ENCODE assay signal across 10 cellular contexts in the genomic region with DNA sequence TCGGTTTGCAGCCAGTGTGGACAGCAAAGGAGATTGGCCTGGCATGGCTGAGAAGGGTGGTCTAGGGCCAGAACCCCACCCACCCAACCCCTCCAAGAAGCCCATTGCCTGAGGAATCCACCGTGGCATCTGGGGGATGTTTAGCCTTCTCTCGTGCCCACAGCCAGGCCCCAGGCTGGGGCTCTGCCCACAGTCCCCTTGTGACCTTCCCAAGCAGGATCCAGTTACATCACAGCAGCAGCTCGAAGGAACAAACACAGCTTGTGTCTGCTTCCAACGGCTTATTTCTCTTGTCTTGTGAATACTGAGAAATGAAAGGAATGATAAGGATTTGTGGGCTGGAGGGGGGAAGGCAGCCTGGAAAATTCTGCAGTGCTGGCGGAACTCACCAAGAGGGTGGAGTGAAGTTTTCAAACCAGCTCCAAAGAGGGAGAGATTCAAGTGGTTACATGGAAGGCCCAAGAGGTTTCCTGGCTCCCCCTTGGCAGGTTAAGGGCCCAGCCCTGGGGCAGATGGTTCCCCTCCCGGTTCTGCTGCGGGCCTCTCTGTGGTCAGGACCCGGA.
DNase-seq lines count a peak whose midpoint lies in the region; ATAC-seq and TF ChIP-seq lines count a peak whose summit lies in the region.
"Had no signal": no experiment of that assay in that cellular context is flagged by ENCODE, and none has a peak within 500 bp of the region (broad histone marks: within the 10 kb centered on the region; RNA-seq: fewer than 3 reads in every experiment).

No MANE protein-coding gene starts in this region.

- no peak overlapping the region for H3K4me3 ChIP-seq in Panc1 (ENCODE audit: low read depth in 2 of 2, low read length in 2 of 2)
- no peak overlapping the region for H3K4me3 ChIP-seq in fibroblast of villous mesenchyme (ENCODE audit: low read depth, low read length)

- no TSS peak for BruUV-seq in Panc1 (replicated peaks; lab: Mats Ljungman, UMichigan)

- no peak for TF ChIP-seq CTCF in AG09319 (IDR thresholded peaks at IDR 0.05; ENCODE audit: low read depth, low read length)
- no peak for TF ChIP-seq CTCF in Panc1 (IDR thresholded peaks at IDR 0.05)
- TF ChIP-seq CTCF in fibroblast of villous mesenchyme (IDR thresholded peaks at IDR 0.05; ENCODE audit: insufficient read depth, low read depth, low read length): no peak
- TF ChIP-seq CTCF in osteocyte (IDR thresholded peaks at IDR 0.05): no peak

- in situ Hi-C loops in Panc1 (cut with HindIII; ENCODE audit: low pct_unique_long_range_greater_than_20kb, low sequenced_read_pairs): no loop called here

- peak; percentile 64 for ATAC-seq in Panc1
- ATAC-seq in HG03378 (IDR thresholded peaks at IDR 0.05; ENCODE audit: unreplicated experiment): no peak

- peak; percentile 90 for DNase-seq in AG09319 (ENCODE audit: extremely low read depth, low read depth)
- DNase-seq in Panc1 (ENCODE audit: low read depth, low spot score): no peak
- peak; percentile 97 for DNase-seq in fibroblast of villous mesenchyme (ENCODE audit: low read depth)
- DNase-seq in osteocyte (ENCODE audit: extremely low spot score, unreplicated experiment): no peak
- DNase-seq in NCI-H1436 (lab: John Stamatoyannopoulos, UW): no peak
- no peak for DNase-seq in stimulated activated CD4-positive, alpha-beta T cell treated with anti-CD3 and anti-CD28 coated beads, Interleukin-4, amount 100 ng/mL, for 24 hours
- no peak for DNase-seq in NCI-H1105 (lab: John Stamatoyannopoulos, UW)
- DNase-seq: glutamatergic neuron; stimulated activated CD8-positive, alpha-beta memory T cell treated with anti-CD3 and anti-CD28 coated beads, Interleukin-4, amount 100 ng/mL, for 48 hours had no signal

- peaks cover 62% of the 10 kb centered on the region for H3K4me1 Mint-ChIP-seq in osteocyte (ENCODE audit: unreplicated experiment)

- no peaks in the 10 kb centered on the region for H3K36me3 ChIP-seq in Panc1 (ENCODE audit: control insufficient read depth, insufficient read depth, low read length)

- peaks cover 26% of the 10 kb centered on the region for H3K4me1 ChIP-seq in Panc1 (ENCODE audit: control insufficient read depth, insufficient read depth, low read length)

- H3K9me3 ChIP-seq in Panc1 (ENCODE audit: control insufficient read depth, insufficient read depth, low read depth, low read length): no peaks in the 10 kb centered on the region

- peak overlapping the region; percentile 47 for H3K4me3 Mint-ChIP-seq in osteocyte (ENCODE audit: unreplicated experiment)

- CTCF ChIA-PET in Panc1 (lab: Charles Lee): interaction anchor here (0.6 to 0.9 kb wide), 2 partner anchors 19 to 50 kb away, joined by 3 to 5 read pairs; no protein-coding TSS in a partner anchor

- H3K9me3 Mint-ChIP-seq in osteocyte (ENCODE audit: unreplicated experiment): no peaks in the 10 kb centered on the region

- peak overlapping the region; percentile 91 for H3K27ac ChIP-seq in Panc1 (ENCODE audit: low read length)

- no peaks in the 10 kb centered on the region for H3K27me3 Mint-ChIP-seq in osteocyte (ENCODE audit: unreplicated experiment)

- POLR2A ChIA-PET in Panc1 (lab: Charles Lee): interaction anchor here (0.5 to 0.7 kb wide), 2 partner anchors 29 to 65 kb away, joined by 3 to 5 read pairs; no protein-coding TSS in a partner anchor

- intact Hi-C loops in Panc1 (cut with micrococcal nuclease; ENCODE audit: unreplicated experiment): no loop called here

- H3K36me3 Mint-ChIP-seq in osteocyte (ENCODE audit: unreplicated experiment): peaks cover 2% of the 10 kb centered on the region

- H3K27me3 ChIP-seq in Panc1 (ENCODE audit: control insufficient read depth, insufficient read depth, low read length): no peaks in the 10 kb centered on the region

- peak overlapping the region; percentile 97 for H3K27ac Mint-ChIP-seq in osteocyte (ENCODE audit: unreplicated experiment)

Comparison
In these comparisons a context has a peak if more than half of its experiments do, and no peak if none do; other contexts are left out.
1. DNase-seq: peak in AG09319 (single experiment) and fibroblast of villous mesenchyme (single experiment); none in Panc1 (single experiment), osteocyte (single experiment), NCI-H1436 (single experiment), stimulated activated CD4-positive, alpha-beta T cell treated with anti-CD3 and anti-CD28 coated beads, Interleukin-4, amount 100 ng/mL, for 24 hours (single experiment) and NCI-H1105 (single experiment).